In genomic region chr20:33005908-33006775, GRCh38 we compare ENCODE assay signal across 1 cellular context.
TF ChIP-seq lines count a peak whose summit lies in the region.

No MANE protein-coding gene starts in this region.

TF ChIP-seq in HepG2, 621 proteins besides CTCF, POLR2A, EP300 and RAD21 (continues in another document):
- no peak for TF ChIP-seq ZNF720 (CRISPR knock-in tag; IDR thresholded peaks at IDR 0.05)
- peak; percentile 71; the same call in 1 of the 2 replicates for TF ChIP-seq ZNF337 (CRISPR knock-in tag; IDR thresholded peaks at IDR 0.05; ENCODE audit: borderline replicate concordance, low read depth)
- TF ChIP-seq, protein P1, sequence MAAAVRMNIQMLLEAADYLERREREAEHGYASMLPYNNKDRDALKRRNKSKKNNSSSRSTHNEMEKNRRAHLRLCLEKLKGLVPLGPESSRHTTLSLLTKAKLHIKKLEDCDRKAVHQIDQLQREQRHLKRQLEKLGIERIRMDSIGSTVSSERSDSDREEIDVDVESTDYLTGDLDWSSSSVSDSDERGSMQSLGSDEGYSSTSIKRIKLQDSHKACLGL (CRISPR knock-in tag; IDR thresholded peaks at IDR 0.05), result 0 out of 2 replicates have a peak, but pooled peaks have one; percentile 52
- peak; percentile 66 for TF ChIP-seq ZFP36L1 (CRISPR knock-in tag; IDR thresholded peaks at IDR 0.05)
- no peak for TF ChIP-seq ZBTB42 (CRISPR knock-in tag; IDR thresholded peaks at IDR 0.05)
- TF ChIP-seq CEBPB (IDR thresholded peaks at IDR 0.05; ENCODE audit: borderline replicate concordance, low read depth, low read length), result peak; percentile 47; the same call in 1 of the 2 replicates
- no peak; the same call in 1 of the 2 replicates for TF ChIP-seq KDM5B (CRISPR knock-in tag; IDR thresholded peaks at IDR 0.05; ENCODE audit: borderline replicate concordance)
- peak; percentile 43 for TF ChIP-seq ASH2L (IDR thresholded peaks at IDR 0.05; ENCODE audit: insufficient read length, low read depth, low read length)
- peak; percentile 90 for TF ChIP-seq SKI (IDR thresholded peaks at IDR 0.05; ENCODE audit: partially characterized antibody)
- TF ChIP-seq ZNF256 (CRISPR knock-in tag; conservative IDR thresholded peaks at IDR 0.05), result no peak
- no peak for TF ChIP-seq ZNF816 (CRISPR knock-in tag; IDR thresholded peaks at IDR 0.05; ENCODE audit: borderline replicate concordance)
- TF ChIP-seq HOXD1 (CRISPR knock-in tag; IDR thresholded peaks at IDR 0.05), result no peak; the same call in none of the 2 replicates
- TF ChIP-seq FOXO1 (CRISPR knock-in tag; IDR thresholded peaks at IDR 0.05), result peak; percentile 98
- TF ChIP-seq ZKSCAN8 (CRISPR knock-in tag; IDR thresholded peaks at IDR 0.05; ENCODE audit: borderline replicate concordance), result peak; percentile 95; the same call in 1 of the 2 replicates
- peak; percentile 89 for TF ChIP-seq KDM6A (CRISPR knock-in tag; IDR thresholded peaks at IDR 0.05; ENCODE audit: low read depth)
- TF ChIP-seq SALL1 (CRISPR knock-in tag; IDR thresholded peaks at IDR 0.05), result peak; percentile 99
- peak; percentile 99 for TF ChIP-seq HDAC2 (CRISPR knock-in tag; IDR thresholded peaks at IDR 0.05)
- no peak for TF ChIP-seq ATF7 (IDR thresholded peaks at IDR 0.05)
- TF ChIP-seq ATF7 (CRISPR knock-in tag; IDR thresholded peaks at IDR 0.05), result 0 out of 2 replicates have a peak, but pooled peaks have one; percentile 38
- peak; percentile 94 for TF ChIP-seq ZNF205 (CRISPR knock-in tag; IDR thresholded peaks at IDR 0.05)
- no peak for TF ChIP-seq CHD2 (IDR thresholded peaks at IDR 0.05; ENCODE audit: low read depth, low read length)
- TF ChIP-seq HDAC6 (IDR thresholded peaks at IDR 0.05; ENCODE audit: low read depth, low read length), result no peak
- TF ChIP-seq CREM (IDR thresholded peaks at IDR 0.05), result peak; percentile 86
- no peak for TF ChIP-seq CREM (CRISPR knock-in tag; IDR thresholded peaks at IDR 0.05)
- TF ChIP-seq SIX4 (CRISPR knock-in tag; IDR thresholded peaks at IDR 0.05), result peak; percentile 53; the same call in 1 of the 2 replicates
- TF ChIP-seq, protein P2, sequence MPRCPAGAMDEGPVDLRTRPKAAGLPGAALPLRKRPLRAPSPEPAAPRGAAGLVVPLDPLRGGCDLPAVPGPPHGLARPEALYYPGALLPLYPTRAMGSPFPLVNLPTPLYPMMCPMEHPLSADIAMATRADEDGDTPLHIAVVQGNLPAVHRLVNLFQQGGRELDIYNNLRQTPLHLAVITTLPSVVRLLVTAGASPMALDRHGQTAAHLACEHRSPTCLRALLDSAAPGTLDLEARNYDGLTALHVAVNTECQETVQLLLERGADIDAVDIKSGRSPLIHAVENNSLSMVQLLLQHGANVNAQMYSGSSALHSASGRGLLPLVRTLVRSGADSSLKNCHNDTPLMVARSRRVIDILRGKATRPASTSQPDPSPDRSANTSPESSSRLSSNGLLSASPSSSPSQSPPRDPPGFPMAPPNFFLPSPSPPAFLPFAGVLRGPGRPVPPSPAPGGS (CRISPR knock-in tag; IDR thresholded peaks at IDR 0.05), result 0 out of 2 replicates have a peak, but pooled peaks have one; percentile 79
- TF ChIP-seq, protein P3, sequence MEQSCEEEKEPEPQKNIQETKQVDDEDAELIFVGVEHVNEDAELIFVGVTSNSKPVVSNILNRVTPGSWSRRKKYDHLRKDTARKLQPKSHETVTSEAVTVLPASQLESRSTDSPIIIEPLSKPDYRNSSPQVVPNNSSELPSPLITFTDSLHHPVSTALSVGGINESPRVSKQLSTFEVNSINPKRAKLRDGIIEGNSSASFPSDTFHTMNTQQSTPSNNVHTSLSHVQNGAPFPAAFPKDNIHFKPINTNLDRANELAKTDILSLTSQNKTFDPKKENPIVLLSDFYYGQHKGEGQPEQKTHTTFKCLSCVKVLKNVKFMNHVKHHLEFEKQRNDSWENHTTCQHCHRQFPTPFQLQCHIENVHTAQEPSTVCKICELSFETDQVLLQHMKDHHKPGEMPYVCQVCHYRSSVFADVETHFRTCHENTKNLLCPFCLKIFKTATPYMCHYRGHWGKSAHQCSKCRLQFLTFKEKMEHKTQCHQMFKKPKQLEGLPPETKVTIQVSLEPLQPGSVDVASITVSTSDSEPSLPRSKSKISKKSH (CRISPR knock-in tag; IDR thresholded peaks at IDR 0.05; ENCODE audit: borderline replicate concordance), result peak; percentile 85; the same call in 1 of the 2 replicates
- TF ChIP-seq ZNF567 (CRISPR knock-in tag; IDR thresholded peaks at IDR 0.05; ENCODE audit: borderline replicate concordance), result peak; percentile 31; the same call in 1 of the 2 replicates
- peak; percentile 65; the same call in 1 of the 2 replicates for TF ChIP-seq REPIN1 (CRISPR knock-in tag; IDR thresholded peaks at IDR 0.05; ENCODE audit: borderline replicate concordance, low read depth)
- TF ChIP-seq XRCC5 (optimal IDR thresholded peaks at IDR 0.05; ENCODE audit: low read length), result peak; percentile 92
- no peak for TF ChIP-seq FOXM1 (CRISPR knock-in tag; IDR thresholded peaks at IDR 0.05)
- TF ChIP-seq CENPBD1 (CRISPR knock-in tag; IDR thresholded peaks at IDR 0.05; ENCODE audit: borderline replicate concordance, low read depth), result no peak
- peak; percentile 64 to 95; a peak in 3 of 4 replicates for TF ChIP-seq KLF16 (CRISPR knock-in tag; IDR thresholded peaks at IDR 0.05)
- TF ChIP-seq, protein P4, sequence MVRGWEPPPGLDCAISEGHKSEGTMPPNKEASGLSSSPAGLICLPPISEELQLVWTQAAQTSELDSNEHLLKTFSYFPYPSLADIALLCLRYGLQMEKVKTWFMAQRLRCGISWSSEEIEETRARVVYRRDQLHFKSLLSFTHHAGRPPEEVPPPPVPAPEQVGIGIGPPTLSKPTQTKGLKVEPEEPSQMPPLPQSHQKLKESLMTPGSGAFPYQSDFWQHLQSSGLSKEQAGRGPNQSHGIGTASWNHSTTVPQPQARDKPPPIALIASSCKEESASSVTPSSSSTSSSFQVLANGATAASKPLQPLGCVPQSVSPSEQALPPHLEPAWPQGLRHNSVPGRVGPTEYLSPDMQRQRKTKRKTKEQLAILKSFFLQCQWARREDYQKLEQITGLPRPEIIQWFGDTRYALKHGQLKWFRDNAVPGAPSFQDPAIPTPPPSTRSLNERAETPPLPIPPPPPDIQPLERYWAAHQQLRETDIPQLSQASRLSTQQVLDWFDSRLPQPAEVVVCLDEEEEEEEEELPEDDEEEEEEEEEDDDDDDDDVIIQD (CRISPR knock-in tag; IDR thresholded peaks at IDR 0.05; ENCODE audit: low read depth), result peak; percentile 89
- TF ChIP-seq DMAP1 (CRISPR knock-in tag; IDR thresholded peaks at IDR 0.05), result peak; percentile 79
- no peak for TF ChIP-seq ZNF326 (CRISPR knock-in tag; IDR thresholded peaks at IDR 0.05; ENCODE audit: borderline replicate concordance)
- TF ChIP-seq, protein P5, sequence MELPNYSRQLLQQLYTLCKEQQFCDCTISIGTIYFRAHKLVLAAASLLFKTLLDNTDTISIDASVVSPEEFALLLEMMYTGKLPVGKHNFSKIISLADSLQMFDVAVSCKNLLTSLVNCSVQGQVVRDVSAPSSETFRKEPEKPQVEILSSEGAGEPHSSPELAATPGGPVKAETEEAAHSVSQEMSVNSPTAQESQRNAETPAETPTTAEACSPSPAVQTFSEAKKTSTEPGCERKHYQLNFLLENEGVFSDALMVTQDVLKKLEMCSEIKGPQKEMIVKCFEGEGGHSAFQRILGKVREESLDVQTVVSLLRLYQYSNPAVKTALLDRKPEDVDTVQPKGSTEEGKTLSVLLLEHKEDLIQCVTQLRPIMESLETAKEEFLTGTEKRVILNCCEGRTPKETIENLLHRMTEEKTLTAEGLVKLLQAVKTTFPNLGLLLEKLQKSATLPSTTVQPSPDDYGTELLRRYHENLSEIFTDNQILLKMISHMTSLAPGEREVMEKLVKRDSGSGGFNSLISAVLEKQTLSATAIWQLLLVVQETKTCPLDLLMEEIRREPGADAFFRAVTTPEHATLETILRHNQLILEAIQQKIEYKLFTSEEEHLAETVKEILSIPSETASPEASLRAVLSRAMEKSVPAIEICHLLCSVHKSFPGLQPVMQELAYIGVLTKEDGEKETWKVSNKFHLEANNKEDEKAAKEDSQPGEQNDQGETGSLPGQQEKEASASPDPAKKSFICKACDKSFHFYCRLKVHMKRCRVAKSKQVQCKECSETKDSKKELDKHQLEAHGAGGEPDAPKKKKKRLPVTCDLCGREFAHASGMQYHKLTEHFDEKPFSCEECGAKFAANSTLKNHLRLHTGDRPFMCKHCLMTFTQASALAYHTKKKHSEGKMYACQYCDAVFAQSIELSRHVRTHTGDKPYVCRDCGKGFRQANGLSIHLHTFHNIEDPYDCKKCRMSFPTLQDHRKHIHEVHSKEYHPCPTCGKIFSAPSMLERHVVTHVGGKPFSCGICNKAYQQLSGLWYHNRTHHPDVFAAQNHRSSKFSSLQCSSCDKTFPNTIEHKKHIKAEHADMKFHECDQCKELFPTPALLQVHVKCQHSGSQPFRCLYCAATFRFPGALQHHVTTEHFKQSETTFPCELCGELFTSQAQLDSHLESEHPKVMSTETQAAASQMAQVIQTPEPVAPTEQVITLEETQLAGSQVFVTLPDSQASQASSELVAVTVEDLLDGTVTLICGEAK (IDR thresholded peaks at IDR 0.05), result no peak
- TF ChIP-seq, protein P5 (CRISPR knock-in tag; IDR thresholded peaks at IDR 0.05), result peak; percentile 81
- TF ChIP-seq CREB1 (IDR thresholded peaks at IDR 0.05), result no peak
- TF ChIP-seq CREB1 (CRISPR knock-in tag; IDR thresholded peaks at IDR 0.05), result no peak
- TF ChIP-seq, protein P6, sequence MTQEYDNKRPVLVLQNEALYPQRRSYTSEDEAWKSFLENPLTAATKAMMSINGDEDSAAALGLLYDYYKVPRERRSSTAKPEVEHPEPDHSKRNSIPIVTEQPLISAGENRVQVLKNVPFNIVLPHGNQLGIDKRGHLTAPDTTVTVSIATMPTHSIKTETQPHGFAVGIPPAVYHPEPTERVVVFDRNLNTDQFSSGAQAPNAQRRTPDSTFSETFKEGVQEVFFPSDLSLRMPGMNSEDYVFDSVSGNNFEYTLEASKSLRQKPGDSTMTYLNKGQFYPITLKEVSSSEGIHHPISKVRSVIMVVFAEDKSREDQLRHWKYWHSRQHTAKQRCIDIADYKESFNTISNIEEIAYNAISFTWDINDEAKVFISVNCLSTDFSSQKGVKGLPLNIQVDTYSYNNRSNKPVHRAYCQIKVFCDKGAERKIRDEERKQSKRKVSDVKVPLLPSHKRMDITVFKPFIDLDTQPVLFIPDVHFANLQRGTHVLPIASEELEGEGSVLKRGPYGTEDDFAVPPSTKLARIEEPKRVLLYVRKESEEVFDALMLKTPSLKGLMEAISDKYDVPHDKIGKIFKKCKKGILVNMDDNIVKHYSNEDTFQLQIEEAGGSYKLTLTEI (CRISPR knock-in tag; conservative IDR thresholded peaks at IDR 0.05), result no peak
- peak; percentile 91 for TF ChIP-seq HOXA3 (CRISPR knock-in tag; IDR thresholded peaks at IDR 0.05)
- no peak for TF ChIP-seq PCBP2 (optimal IDR thresholded peaks at IDR 0.05; ENCODE audit: low read depth, low read length, poor library complexity, severe bottlenecking)
- TF ChIP-seq, protein P7, sequence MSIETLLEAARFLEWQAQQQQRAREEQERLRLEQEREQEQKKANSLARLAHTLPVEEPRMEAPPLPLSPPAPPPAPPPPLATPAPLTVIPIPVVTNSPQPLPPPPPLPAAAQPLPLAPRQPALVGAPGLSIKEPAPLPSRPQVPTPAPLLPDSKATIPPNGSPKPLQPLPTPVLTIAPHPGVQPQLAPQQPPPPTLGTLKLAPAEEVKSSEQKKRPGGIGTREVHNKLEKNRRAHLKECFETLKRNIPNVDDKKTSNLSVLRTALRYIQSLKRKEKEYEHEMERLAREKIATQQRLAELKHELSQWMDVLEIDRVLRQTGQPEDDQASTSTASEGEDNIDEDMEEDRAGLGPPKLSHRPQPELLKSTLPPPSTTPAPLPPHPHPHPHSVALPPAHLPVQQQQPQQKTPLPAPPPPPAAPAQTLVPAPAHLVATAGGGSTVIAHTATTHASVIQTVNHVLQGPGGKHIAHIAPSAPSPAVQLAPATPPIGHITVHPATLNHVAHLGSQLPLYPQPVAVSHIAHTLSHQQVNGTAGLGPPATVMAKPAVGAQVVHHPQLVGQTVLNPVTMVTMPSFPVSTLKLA (IDR thresholded peaks at IDR 0.05), result no peak
